In the genomic region with DNA sequence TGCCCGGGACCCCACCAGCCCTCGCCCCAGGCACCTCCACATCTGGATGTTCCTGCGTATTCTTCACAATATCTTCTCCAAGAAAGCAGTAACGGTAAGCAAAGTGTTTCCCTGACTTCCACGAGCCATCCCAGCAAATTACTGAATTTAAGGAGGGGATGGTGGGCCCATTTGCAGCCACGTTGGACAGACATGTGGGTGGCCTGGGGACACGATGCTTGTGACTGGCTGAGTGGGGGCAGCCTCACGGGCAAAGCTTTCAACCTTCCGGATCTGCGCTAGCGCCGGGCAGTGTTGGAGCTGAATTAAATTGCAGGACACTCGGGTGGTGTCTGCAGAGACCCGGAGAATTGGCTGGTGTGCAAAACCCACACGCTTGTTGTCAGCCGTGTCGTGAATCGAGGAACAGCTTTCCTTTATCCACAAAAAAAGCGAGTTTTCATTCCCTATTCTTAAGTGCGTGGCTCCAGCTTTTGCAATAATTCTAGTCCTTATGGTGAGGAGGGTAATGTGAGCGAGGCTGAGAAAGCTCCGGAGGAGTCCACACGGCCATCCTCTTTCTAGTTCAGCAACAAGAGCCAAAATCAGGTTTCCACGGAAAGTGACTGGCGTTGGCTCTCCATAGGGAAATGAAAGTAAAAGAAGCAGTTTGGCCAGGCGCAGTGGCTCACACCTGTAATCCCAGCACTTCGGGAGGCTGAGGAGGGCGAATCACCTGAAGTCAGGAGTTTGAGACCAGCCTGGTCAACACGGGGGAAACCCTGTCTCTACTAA, we compare ENCODE assay signal across 23 cellular contexts. TPM values are rescaled to one million over a fixed set of nuclear protein-coding genes. Genes with fewer than 3 reads are reported as not detected.
A peak's percentile ranks its signal among the peaks of the same experiment; 100 is the strongest.
DNase-seq lines count a peak whose midpoint lies in the region; TF ChIP-seq lines count a peak whose summit lies in the region.
"Had no signal": no experiment of that assay in that cellular context is flagged by ENCODE, and none has a peak within 500 bp of the region (broad histone marks: within the 10 kb centered on the region; RNA-seq: fewer than 3 reads in every experiment).

No MANE protein-coding gene starts in this region.

- intact Hi-C loops in MCF 10A (cut with micrococcal nuclease) = no loop called here
- intact Hi-C loops in breast epithelium (cut with DNase I; ENCODE audit: low total_unique reads) = no loop called here
- intact Hi-C loops in OCI-LY7 (cut with micrococcal nuclease; ENCODE audit: unreplicated experiment) = no loop called here
- intact Hi-C loops in vagina (cut with DNase I) = no loop called here

- no peak overlapping the region for H2AFZ ChIP-seq in OCI-LY7 (ENCODE audit: low read length)

- DNase-seq in MCF 10A (ENCODE audit: unreplicated experiment) = no peak
- no peak for DNase-seq in breast epithelium (ENCODE audit: low spot score in 2 of 2)
- no peak for DNase-seq in OCI-LY7 (ENCODE audit: low spot score)
- DNase-seq in chondrocyte (ENCODE audit: low spot score) = peak; percentile 72
- DNase-seq in COLO668 (lab: John Stamatoyannopoulos, UW; ENCODE audit: unreplicated experiment) = no peak
- DNase-seq in NCI-H2081 treated with DMSO at 0.1 percent for 48 hours (lab: John Stamatoyannopoulos, UW) = no peak
- no peak for DNase-seq in vagina (ENCODE audit: extremely low spot score in 2 of 2)
- DNase-seq in Peyer's patch = no peak
- DNase-seq: C1 segment of cervical spinal cord; Calu3; CD8-positive, alpha-beta memory T cell; H9; MM.1S; NCI-H2029 treated with DMSO at 0.1 percent for 48 hours; NCI-H2227 treated with DMSO at 0.1 percent for 48 hours; NCI-H510A; NCI-H69; PC-3; SIG-M5; T-helper 2 cell had no signal

- BruUV-seq in MCF 10A (replicated peaks; lab: Mats Ljungman, UMichigan) (no TSS peak), OCI-LY7 (replicated peaks; lab: Mats Ljungman, UMichigan) (no TSS peak)

- TF ChIP-seq CTCF in MCF 10A (IDR thresholded peaks at IDR 0.05; ENCODE audit: unreplicated experiment) (no peak), breast epithelium (IDR thresholded peaks at IDR 0.05) (no peak), OCI-LY7 (conservative IDR thresholded peaks at IDR 0.05; ENCODE audit: low read length) (no peak), chondrocyte (IDR thresholded peaks at IDR 0.05) (no peak), vagina (IDR thresholded peaks at IDR 0.05) (no peak), Peyer's patch (IDR thresholded peaks at IDR 0.05) (no peak)

- H3K4me2 ChIP-seq in OCI-LY7 (ENCODE audit: low read length) = peak overlapping the region; percentile 19; the same call in 1 of the 2 replicates

- H3K4me3 ChIP-seq in breast epithelium = no peak overlapping the region
- no peak overlapping the region for H3K4me3 ChIP-seq in OCI-LY7 (ENCODE audit: low read depth, low read length, poor library complexity, severe bottlenecking)
- H3K4me3 ChIP-seq in vagina = no peak overlapping the region
- no peak overlapping the region for H3K4me3 ChIP-seq in Peyer's patch
- H3K4me3 ChIP-seq: K562, SK-N-MC had no signal

- H3K36me3 Mint-ChIP-seq in MCF 10A (ENCODE audit: insufficient read depth, unreplicated experiment) (no peaks in the 10 kb centered on the region), chondrocyte (ENCODE audit: low read depth) (no peaks in the 10 kb centered on the region)
- H3K36me3 Mint-ChIP-seq: CD8-positive, alpha-beta memory T cell had no signal

- H3K9me3 Mint-ChIP-seq in MCF 10A (ENCODE audit: unreplicated experiment) (no peaks in the 10 kb centered on the region), chondrocyte (ENCODE audit: low read depth) (no peaks in the 10 kb centered on the region)
- H3K9me3 Mint-ChIP-seq: CD8-positive, alpha-beta memory T cell; H9 had no signal

- H3K79me2 ChIP-seq in OCI-LY7 (ENCODE audit: insufficient read depth, low read depth, low read length) = no peaks in the 10 kb centered on the region

- H3K9me3 ChIP-seq in breast epithelium = no peaks in the 10 kb centered on the region
- H3K9me3 ChIP-seq in OCI-LY7 (ENCODE audit: low read length) = no peaks in the 10 kb centered on the region
- H3K9me3 ChIP-seq in vagina = no peaks in the 10 kb centered on the region
- no peaks in the 10 kb centered on the region for H3K9me3 ChIP-seq in Peyer's patch

- H3K4me3 Mint-ChIP-seq in MCF 10A (ENCODE audit: unreplicated experiment) = peak overlapping the region; percentile 11
- H3K4me3 Mint-ChIP-seq in chondrocyte (ENCODE audit: unreplicated experiment) = no peak overlapping the region
- H3K4me3 Mint-ChIP-seq: CD8-positive, alpha-beta memory T cell; H9 had no signal

- POLR2A ChIA-PET in MCF 10A (lab: Yijun Ruan, JAX) (no interaction called here), OCI-LY7 (lab: Charles Lee) (interaction anchor here (0.6 kb wide), 1 partner anchor 236 kb away, joined by 4 read pairs; no protein-coding TSS in a partner anchor)

- peaks cover 61% of the 10 kb centered on the region for H3K27me3 Mint-ChIP-seq in MCF 10A (ENCODE audit: insufficient read depth, unreplicated experiment)
- peaks cover 43% of the 10 kb centered on the region for H3K27me3 Mint-ChIP-seq in chondrocyte (ENCODE audit: low read depth)

- no peak overlapping the region for H3K27ac ChIP-seq in breast epithelium
- no peak overlapping the region for H3K27ac ChIP-seq in OCI-LY7 (ENCODE audit: low read depth, low read length, poor library complexity, severe bottlenecking)
- no peak overlapping the region for H3K27ac ChIP-seq in vagina
- no peak overlapping the region for H3K27ac ChIP-seq in Peyer's patch
- H3K27ac ChIP-seq: RWPE1, SK-N-MC had no signal

- no peaks in the 10 kb centered on the region for H4K20me1 ChIP-seq in OCI-LY7 (ENCODE audit: insufficient read depth, low read length)

- H3K27ac Mint-ChIP-seq in MCF 10A (ENCODE audit: low read depth, unreplicated experiment) (no peak overlapping the region), chondrocyte (ENCODE audit: unreplicated experiment) (no peak overlapping the region)
- H3K27ac Mint-ChIP-seq: CD8-positive, alpha-beta memory T cell; H9 had no signal

- no peak for TF ChIP-seq POLR2A in breast epithelium (IDR thresholded peaks at IDR 0.05)
- no peak for TF ChIP-seq POLR2A in vagina (IDR thresholded peaks at IDR 0.05)
- no peak for TF ChIP-seq POLR2A in Peyer's patch (IDR thresholded peaks at IDR 0.05)

- H3K36me3 ChIP-seq in breast epithelium = no peaks in the 10 kb centered on the region
- no peaks in the 10 kb centered on the region for H3K36me3 ChIP-seq in OCI-LY7 (ENCODE audit: insufficient read depth, low read length)
- H3K36me3 ChIP-seq in vagina = no peaks in the 10 kb centered on the region
- H3K36me3 ChIP-seq in Peyer's patch = no peaks in the 10 kb centered on the region

- CTCF ChIA-PET in MCF 10A (lab: Yijun Ruan, JAX) = interaction anchor here (1.1 kb wide), 1 partner anchor 75 kb away, joined by 3 read pairs; no protein-coding TSS in a partner anchor
- CTCF ChIA-PET in OCI-LY7 (lab: Charles Lee; ENCODE audit: unreplicated experiment) = no interaction called here

- H3K4me1 Mint-ChIP-seq in MCF 10A (ENCODE audit: insufficient read depth, unreplicated experiment) (no peaks in the 10 kb centered on the region), chondrocyte (ENCODE audit: low read depth) (no peaks in the 10 kb centered on the region)
- H3K4me1 Mint-ChIP-seq: CD8-positive, alpha-beta memory T cell had no signal

- no peaks in the 10 kb centered on the region for H3K4me1 ChIP-seq in breast epithelium
- peaks cover 30% of the 10 kb centered on the region for H3K4me1 ChIP-seq in OCI-LY7 (ENCODE audit: insufficient read depth, low read length, poor library complexity, severe bottlenecking)
- H3K4me1 ChIP-seq in vagina = no peaks in the 10 kb centered on the region
- no peaks in the 10 kb centered on the region for H3K4me1 ChIP-seq in Peyer's patch

- H3K27me3 ChIP-seq in breast epithelium (peaks cover 0 to 79% of the 10 kb centered on the region in 2 donors), vagina (no peaks in the 10 kb centered on the region), Peyer's patch (no peaks in the 10 kb centered on the region)

- H3K9me2 ChIP-seq in OCI-LY7 (ENCODE audit: insufficient read depth, low read length) = no peaks in the 10 kb centered on the region

RNA-seq across cellular contexts. Expression of a gene that starts 17.5 kb away (rescaled TPM):
- total RNA-seq in MCF 10A (2022) = 116 and 128 TPM in 2 replicates
- total RNA-seq in breast epithelium = 100 to 1,000 TPM in 2 of 3 donors, 10 to 100 TPM in 1; 94.0 to 121 (median 107) TPM
- total RNA-seq in OCI-LY7 (2014; rRNA removed; shearing (Covaris generic)) = 356 and 395 TPM in 2 replicates
- 395 and 396 TPM in 2 replicates for total RNA-seq in OCI-LY7 (2022)
- 75.8 to 108 TPM (median 81.6 TPM) in 3 replicates for total RNA-seq in chondrocyte
- total RNA-seq in vagina = 40.0 TPM
- 100 to 1,000 TPM; 115 to 209 (median 143) TPM for total RNA-seq in Peyer's patch
